ENCODE assay signal across 16 cellular contexts in the genomic region with DNA sequence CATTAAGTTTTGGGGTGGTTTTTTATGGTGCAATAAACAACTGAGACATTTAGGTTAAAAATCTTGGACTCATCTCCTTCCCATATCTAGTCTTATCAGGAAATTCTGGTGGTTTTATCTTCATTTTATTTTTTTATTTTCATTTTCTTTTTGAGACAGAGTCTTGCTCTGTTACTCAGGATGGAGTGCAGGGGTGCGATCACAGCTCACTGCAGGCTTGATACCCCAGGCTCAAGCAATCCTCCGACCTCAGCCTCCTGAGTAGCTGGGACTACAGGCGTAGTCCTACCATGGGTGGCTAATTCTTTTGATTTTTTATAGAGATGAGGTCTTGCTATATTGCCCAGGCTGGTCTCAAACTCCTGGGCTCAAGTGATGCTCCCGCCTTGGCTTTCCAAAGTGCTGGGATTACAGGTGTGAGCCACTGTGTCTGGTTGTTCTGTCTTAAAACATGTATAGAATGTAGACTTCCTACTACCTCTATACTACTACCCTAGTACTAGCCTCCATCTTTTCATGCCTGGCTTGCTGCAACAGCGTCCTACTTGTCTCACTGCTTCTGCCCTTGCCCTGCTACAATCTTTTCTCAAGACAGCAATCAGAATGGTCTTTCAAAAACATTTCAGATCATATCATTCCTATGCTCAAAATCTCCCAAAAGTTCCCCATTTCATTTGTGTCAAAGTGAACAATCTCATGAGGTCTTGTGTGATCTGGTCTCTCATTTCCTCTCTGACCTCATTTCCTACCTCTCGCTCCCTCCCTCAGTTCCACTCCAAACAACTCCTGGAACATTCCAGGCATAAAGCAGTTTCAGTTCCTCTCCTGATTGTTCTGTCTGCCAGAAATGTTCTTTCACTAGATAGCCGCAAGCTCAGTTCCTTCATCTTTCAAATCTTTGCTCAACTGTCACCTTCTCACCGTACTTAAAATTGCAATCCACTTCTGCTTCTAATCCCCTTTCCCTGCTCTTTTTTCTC. TPM values are rescaled to one million over a fixed set of nuclear protein-coding genes. Genes with fewer than 3 reads are reported as not detected.
DNase-seq lines count a peak whose midpoint lies in the region; ATAC-seq, FAIRE-seq and TF ChIP-seq lines count a peak whose summit lies in the region.
"Had no signal": no experiment of that assay in that cellular context is flagged by ENCODE, and none has a peak within 500 bp of the region (broad histone marks: within the 10 kb centered on the region; RNA-seq: fewer than 3 reads in every experiment).

No MANE protein-coding gene starts in this region.

- intact Hi-C loops in naive thymus-derived CD4-positive, alpha-beta T cell (cut with micrococcal nuclease), result no loop called here

- no peak overlapping the region for H3K18ac ChIP-seq in H1 (ENCODE audit: extremely low read depth, low read length)

- no peak overlapping the region for H4K5ac ChIP-seq in H1 (ENCODE audit: insufficient read length, low read depth, low read length)

- FAIRE-seq in GM12892 (lab: Jason Lieb, UNC) (peak; percentile 76), H1 (lab: Jason Lieb, UNC) (no peak)

- H3K27me3 ChIP-seq in H1 (replicated peaks in 1 of 4; ENCODE audit: control insufficient read depth in 3 of 4, extremely low read depth in 1 of 4, insufficient read depth in 3 of 4, low read length in 3 of 4), result no peaks in the 10 kb centered on the region; a peak in 1 of 7 replicates
- peaks cover 0 to 3% of the 10 kb centered on the region in 2 donors for H3K27me3 ChIP-seq in naive thymus-derived CD4-positive, alpha-beta T cell (ENCODE audit: control insufficient read depth in 2 of 2, insufficient read depth in 2 of 2, low read length in 2 of 2)
- H3K27me3 ChIP-seq: ascending aorta had no signal

- H2AK5ac ChIP-seq in H1 (ENCODE audit: low read depth, low read length), result no peak overlapping the region

- TF ChIP-seq CTCF in H1 (IDR thresholded peaks at IDR 0.05; ENCODE audit: control extremely low read depth in 1 of 3, insufficient read depth in 1 of 3, low read depth in 1 of 3, low read length in 3 of 3), result no peak

- POLR2A ChIA-PET in H1 (lab: Charles Lee; ENCODE audit: partially characterized antibody), result no interaction called here
- POLR2A ChIA-PET in naive thymus-derived CD4-positive, alpha-beta T cell (lab: Charles Lee), result no interaction called here

- no peak overlapping the region for H2BK15ac ChIP-seq in H1 (ENCODE audit: low read length)

- H3K9me3 ChIP-seq in H1 (ENCODE audit: insufficient read depth in 2 of 2, low read depth in 1 of 2, low read length in 1 of 2), result no peaks in the 10 kb centered on the region
- no peaks in the 10 kb centered on the region for H3K9me3 ChIP-seq in naive thymus-derived CD4-positive, alpha-beta T cell (ENCODE audit: control insufficient read depth in 2 of 3, low read length in 3 of 3)
- H3K9me3 ChIP-seq: ascending aorta had no signal

- no peaks in the 10 kb centered on the region for H3K79me2 ChIP-seq in H1 (ENCODE audit: control insufficient read depth in 1 of 2, insufficient read depth in 2 of 2, low read length in 2 of 2)

- no peak overlapping the region for H3K9ac ChIP-seq in H1 (replicated peaks in 1 of 4; ENCODE audit: extremely low read depth in 1 of 4, low read depth in 3 of 4, low read length in 3 of 4)
- H3K9ac ChIP-seq: neural progenitor cell had no signal

- no peak overlapping the region for H4K8ac ChIP-seq in H1 (ENCODE audit: extremely low read depth, insufficient read depth, low read length)

- no peak overlapping the region for H2BK5ac ChIP-seq in H1 (ENCODE audit: low read depth, low read length)

- no peak overlapping the region for H3K27ac ChIP-seq in H1 (ENCODE audit: low read depth, low read length)
- H3K27ac ChIP-seq in naive thymus-derived CD4-positive, alpha-beta T cell (ENCODE audit: low read depth, low read length), result no peak overlapping the region
- H3K27ac ChIP-seq: ascending aorta, neural progenitor cell had no signal

- no peak overlapping the region for H2BK12ac ChIP-seq in H1 (ENCODE audit: low read depth, low read length)

- no peak for DNase-seq in GM12892 (ENCODE audit: insufficient read length)
- DNase-seq in NOMO-1 (lab: John Stamatoyannopoulos, UW; ENCODE audit: unreplicated experiment in 2 of 2), result peak; percentile 66 to 89
- DNase-seq in H1 (ENCODE audit: low read depth in 1 of 2, low spot score in 2 of 2), result no peak
- DNase-seq in naive thymus-derived CD4-positive, alpha-beta T cell, result no peak
- no peak for DNase-seq in SHP77 (lab: John Stamatoyannopoulos, UW)
- no peak for DNase-seq in activated T-cell treated with anti-CD3 and anti-CD28 coated beads for 4 hours
- DNase-seq: activated CD4-positive, alpha-beta T cell treated with anti-CD3 and anti-CD28 coated beads, Interleukin-2, amount 10 ng/mL, durations not matched to agents 7 days and 5 days; effector memory CD8-positive, alpha-beta T cell; glutamatergic neuron; kidney glomerular epithelial cell had no signal

- H3K27me3 Mint-ChIP-seq in naive thymus-derived CD4-positive, alpha-beta T cell, result peaks cover 11 to 61% (median 49%) of the 10 kb centered on the region in 5 donors

- no peak overlapping the region for H3K23ac ChIP-seq in H1 (ENCODE audit: insufficient read length)

- H3K4me2 ChIP-seq in H1 (ENCODE audit: insufficient read depth in 1 of 2, low read depth in 2 of 2, low read length in 2 of 2), result no peak overlapping the region
- H3K4me2 ChIP-seq: neural progenitor cell had no signal

- TF ChIP-seq RAD21 in H1 (IDR thresholded peaks at IDR 0.05 in 1 of 2, conservative IDR thresholded peaks at IDR 0.05 in 1 of 2; ENCODE audit: low read depth in 2 of 2, low read length in 2 of 2), result no peak

- no peaks in the 10 kb centered on the region for H3K79me1 ChIP-seq in H1 (ENCODE audit: low read depth, low read length)

- TF ChIP-seq EP300 in H1 (IDR thresholded peaks at IDR 0.05; ENCODE audit: borderline replicate concordance in 1 of 2, low read depth in 2 of 2, low read length in 2 of 2), result no peak

- no peak overlapping the region for H2BK120ac ChIP-seq in H1 (replicated peaks; ENCODE audit: low read depth, low read length)

- no peak for TF ChIP-seq POLR2A in GM12892 (IDR thresholded peaks at IDR 0.05; ENCODE audit: low read depth, low read length)
- no peak for TF ChIP-seq POLR2A in H1 (IDR thresholded peaks at IDR 0.05; ENCODE audit: control extremely low read depth in 1 of 2, low read depth in 2 of 2, low read length in 2 of 2)

- no peaks in the 10 kb centered on the region for H3K9me3 Mint-ChIP-seq in naive thymus-derived CD4-positive, alpha-beta T cell
- H3K9me3 Mint-ChIP-seq: activated CD4-positive, alpha-beta T cell treated with anti-CD3 and anti-CD28 coated beads, Interleukin-2, amount 10 ng/mL, durations not matched to agents 7 days and 5 days; effector memory CD8-positive, alpha-beta T cell; neural progenitor cell; T-helper 1 cell treated with Interleukin-12 subunit alpha and Interleukin-12 subunit beta and Interleukin-4 antibody, amounts not matched to agents 30 μg/mL and 1 μg/mL, for 36 hours had no signal

- peaks cover 0 to 16% (median 5%) of the 10 kb centered on the region in 7 donors for H3K4me1 Mint-ChIP-seq in naive thymus-derived CD4-positive, alpha-beta T cell
- H3K4me1 Mint-ChIP-seq: neural progenitor cell had no signal

- CTCF ChIA-PET in H1 (lab: Charles Lee; ENCODE audit: partially characterized antibody), result interaction anchor here (0.8 to 1.0 kb wide), 2 partner anchors 12 kb away, joined by 3 to 4 read pairs; no protein-coding TSS in a partner anchor
- CTCF ChIA-PET in naive thymus-derived CD4-positive, alpha-beta T cell (lab: Charles Lee), result no interaction called here

- no peak overlapping the region for H3K14ac ChIP-seq in H1 (ENCODE audit: insufficient read length)

- H3K4ac ChIP-seq in H1 (replicated peaks; ENCODE audit: insufficient read length, low read depth, low read length), result no peak overlapping the region

- no peaks in the 10 kb centered on the region for H3K36me3 Mint-ChIP-seq in naive thymus-derived CD4-positive, alpha-beta T cell
- H3K36me3 Mint-ChIP-seq: neural progenitor cell had no signal

- no peaks in the 10 kb centered on the region for H3K4me1 ChIP-seq in H1 (replicated peaks in 1 of 4; ENCODE audit: control insufficient read depth in 3 of 4, insufficient read depth in 4 of 4, low read length in 3 of 4)
- H3K4me1 ChIP-seq in naive thymus-derived CD4-positive, alpha-beta T cell (ENCODE audit: control insufficient read depth in 2 of 2, insufficient read depth in 2 of 2, low read length in 2 of 2), result no peaks in the 10 kb centered on the region
- H3K4me1 ChIP-seq: ascending aorta had no signal

- no peaks in the 10 kb centered on the region for H4K20me1 ChIP-seq in H1 (replicated peaks in 1 of 2; ENCODE audit: control insufficient read depth in 1 of 2, insufficient read depth in 2 of 2, low read length in 2 of 2)

- WGBS in H1 (ENCODE audit: extremely low coverage in 1 of 2, insufficient coverage in 1 of 2, insufficient read length in 1 of 2, insufficient replicate concordance in 2 of 2, low coverage in 1 of 2, low lambda C conversion rate in 2 of 2, missing lambda C conversion rate in 1 of 2), 2 experiments, result 88% methylated on average over 8 of the region's 8 CpGs; no CpG with 5 or more reads in 1 of the 2 experiments

- H4K91ac ChIP-seq in H1 (replicated peaks; ENCODE audit: insufficient read length, low read length), result no peak overlapping the region

- peak; percentile 40 for ATAC-seq in naive thymus-derived CD4-positive, alpha-beta T cell
- ATAC-seq in HG02642 (IDR thresholded peaks at IDR 0.05; ENCODE audit: poor library complexity, unreplicated experiment), result no peak
- no peak for ATAC-seq in HG02885 (IDR thresholded peaks at IDR 0.05; ENCODE audit: poor library complexity, unreplicated experiment)
- ATAC-seq: effector memory CD8-positive, alpha-beta T cell had no signal

- no peak overlapping the region for H3K4me3 ChIP-seq in H1 (ENCODE audit: extremely low read depth in 1 of 4, insufficient read depth in 2 of 4, low read depth in 3 of 4, low read length in 4 of 4)
- H3K4me3 ChIP-seq in naive thymus-derived CD4-positive, alpha-beta T cell (ENCODE audit: low read length), result no peak overlapping the region
- H3K4me3 ChIP-seq: ascending aorta, neural progenitor cell, skin epidermis had no signal

- no peak overlapping the region for H3K56ac ChIP-seq in H1 (replicated peaks; ENCODE audit: insufficient read length, low read depth, low read length)

- no peaks in the 10 kb centered on the region for H3K23me2 ChIP-seq in H1 (ENCODE audit: low read depth, low read length)

- H3K4me3 Mint-ChIP-seq in naive thymus-derived CD4-positive, alpha-beta T cell, result peak overlapping the region in 1 of 10 donors; percentile 4
- H3K4me3 Mint-ChIP-seq: activated CD4-positive, alpha-beta T cell treated with anti-CD3 and anti-CD28 coated beads, Interleukin-2, amount 10 ng/mL, durations not matched to agents 7 days and 5 days; effector memory CD8-positive, alpha-beta T cell; neural progenitor cell; T-helper 1 cell treated with Interleukin-12 subunit alpha and Interleukin-12 subunit beta and Interleukin-4 antibody, amounts not matched to agents 30 μg/mL and 1 μg/mL, for 36 hours had no signal

- H2AFZ ChIP-seq in H1 (ENCODE audit: low read length), result peak overlapping the region; percentile 78; the same call in 1 of the 2 replicates
- H2AFZ ChIP-seq: neural progenitor cell had no signal

- H3K27ac Mint-ChIP-seq in naive thymus-derived CD4-positive, alpha-beta T cell, result peak overlapping the region in 1 of 9 donors; percentile 14
- H3K27ac Mint-ChIP-seq: activated CD4-positive, alpha-beta T cell treated with anti-CD3 and anti-CD28 coated beads, Interleukin-2, amount 10 ng/mL, durations not matched to agents 7 days and 5 days; neural progenitor cell; T-helper 1 cell treated with Interleukin-12 subunit alpha and Interleukin-12 subunit beta and Interleukin-4 antibody, amounts not matched to agents 30 μg/mL and 1 μg/mL, for 36 hours had no signal

- no peaks in the 10 kb centered on the region for H3K36me3 ChIP-seq in H1 (ENCODE audit: control insufficient read depth in 2 of 4, insufficient read depth in 4 of 4, low read length in 3 of 4)
- no peaks in the 10 kb centered on the region for H3K36me3 ChIP-seq in naive thymus-derived CD4-positive, alpha-beta T cell (ENCODE audit: control insufficient read depth in 2 of 3, insufficient read depth in 3 of 3, low read length in 3 of 3)
- H3K36me3 ChIP-seq: ascending aorta, neural progenitor cell had no signal

- no peak overlapping the region for H2BK20ac ChIP-seq in H1 (ENCODE audit: low read length)

RNA-seq across cellular contexts. Expression of a gene that starts 5.9 kb away (rescaled TPM):
- 1.9 TPM for polyA plus RNA-seq in GM12892 (2012; ENCODE audit: missing spikeins)
- 0.55 and 0.71 TPM in 2 replicates for total RNA-seq in H1 (2021; fragmentation: NEBNext Ultra II Directional; extraction: Animal tissue kit (Norgen Biotek cat#: 25700))
- polyA plus RNA-seq in H1 (2011; rRNA removed), result 0.28 and 0.86 TPM in 2 replicates
- 0.49 TPM for polyA plus RNA-seq in H1 (2011; cell fraction: cytosol; rRNA removed)
- 0.26 TPM for polyA plus RNA-seq in H1 (2011; cell fraction: nucleus; rRNA removed)
- 0.39 to 0.71 TPM (median 0.51 TPM) in 4 replicates for polyA plus RNA-seq in H1 (2012, experiment 1 of 2)
- polyA plus RNA-seq in H1 (2012, experiment 2 of 2), result 0.30 TPM
- 1.6 TPM for polyA plus RNA-seq in H1 (2013, experiment 1 of 2)
- polyA plus RNA-seq in H1 (2013, experiment 2 of 2), result 1.7 TPM
- polyA minus RNA-seq in H1 (2011; rRNA and poly(A)+ RNA removed), result 0.19 and 0.34 TPM in 2 replicates
- polyA minus RNA-seq in H1 (2011; cell fraction: cytosol; rRNA and poly(A)+ RNA removed), result not detected
- not detected for polyA minus RNA-seq in H1 (2011; cell fraction: nucleus; rRNA and poly(A)+ RNA removed)
- 10 to 100 TPM in 1 of 5 experiments, 1 to 10 TPM in 3, not detected in 1; 2.7 to 91.5 (median 6.4) TPM for total RNA-seq in naive thymus-derived CD4-positive, alpha-beta T cell
- polyA plus RNA-seq in naive thymus-derived CD4-positive, alpha-beta T cell, result under 1 TPM; 0.17 to 0.21 TPM
- total RNA-seq: activated CD4-positive, alpha-beta T cell treated with anti-CD3 and anti-CD28 coated beads, Interleukin-2, amount 10 ng/mL, durations not matched to agents 7 days and 5 days had no signal

RNA-seq across cellular contexts. Expression of a gene that starts 25.0 kb away (rescaled TPM):
- 0.66 TPM for polyA plus RNA-seq in GM12892 (2012; ENCODE audit: missing spikeins)
- 0.15 and 0.17 TPM in 2 replicates for total RNA-seq in H1 (2021; fragmentation: NEBNext Ultra II Directional; extraction: Animal tissue kit (Norgen Biotek cat#: 25700))
- polyA plus RNA-seq in H1 (2011; rRNA removed), result 0.05 and 0.06 TPM in 2 replicates
- polyA plus RNA-seq in H1 (2011; cell fraction: cytosol; rRNA removed), result 0.05 TPM
- not detected for polyA plus RNA-seq in H1 (2011; cell fraction: nucleus; rRNA removed)
- polyA plus RNA-seq in H1 (2012, experiment 1 of 2), result 0.11 to 0.15 TPM in 2 of 4 replicates, not detected in the others
- 0.08 TPM for polyA plus RNA-seq in H1 (2012, experiment 2 of 2)
- polyA plus RNA-seq in H1 (2013, experiment 1 of 2), result not detected
- polyA plus RNA-seq in H1 (2013, experiment 2 of 2), result not detected
- polyA minus RNA-seq in H1 (2011; rRNA and poly(A)+ RNA removed), result not detected in 2 replicates
- not detected for polyA minus RNA-seq in H1 (2011; cell fraction: cytosol; rRNA and poly(A)+ RNA removed)
- 0.30 TPM for polyA minus RNA-seq in H1 (2011; cell fraction: nucleus; rRNA and poly(A)+ RNA removed)
- 1 to 10 TPM in 1 of 5 experiments, under 1 TPM in 4; 0.32 to 3.5 (median 0.89) TPM for total RNA-seq in naive thymus-derived CD4-positive, alpha-beta T cell
- not detected for polyA plus RNA-seq in naive thymus-derived CD4-positive, alpha-beta T cell

RNA-seq across cellular contexts. Expression of a gene that starts 50.2 kb away (rescaled TPM):
- not detected for polyA plus RNA-seq in GM12892 (2012; ENCODE audit: missing spikeins)
- total RNA-seq in H1 (2021; fragmentation: NEBNext Ultra II Directional; extraction: Animal tissue kit (Norgen Biotek cat#: 25700)), result not detected in 2 replicates
- polyA plus RNA-seq in H1 (2011; rRNA removed), result not detected in 2 replicates
- not detected for polyA plus RNA-seq in H1 (2011; cell fraction: cytosol; rRNA removed)
- not detected for polyA plus RNA-seq in H1 (2011; cell fraction: nucleus; rRNA removed)
- not detected in 4 replicates for polyA plus RNA-seq in H1 (2012, experiment 1 of 2)
- polyA plus RNA-seq in H1 (2012, experiment 2 of 2), result not detected
- polyA plus RNA-seq in H1 (2013, experiment 1 of 2), result not detected
- polyA plus RNA-seq in H1 (2013, experiment 2 of 2), result not detected
- polyA minus RNA-seq in H1 (2011; rRNA and poly(A)+ RNA removed), result not detected in 2 replicates
- not detected for polyA minus RNA-seq in H1 (2011; cell fraction: cytosol; rRNA and poly(A)+ RNA removed)
- polyA minus RNA-seq in H1 (2011; cell fraction: nucleus; rRNA and poly(A)+ RNA removed), result not detected
- 100 to 1,000 TPM in 1 of 5 experiments, 10 to 100 TPM in 1, 1 to 10 TPM in 2, not detected in 1; 1.5 to 190 (median 9.3) TPM for total RNA-seq in naive thymus-derived CD4-positive, alpha-beta T cell
- under 1 TPM; 0.58 to 0.83 TPM for polyA plus RNA-seq in naive thymus-derived CD4-positive, alpha-beta T cell
- total RNA-seq: activated CD4-positive, alpha-beta T cell treated with anti-CD3 and anti-CD28 coated beads, Interleukin-2, amount 10 ng/mL, durations not matched to agents 7 days and 5 days had no signal

Comparison
In these comparisons a context has a peak if more than half of its experiments do, and no peak if none do; other contexts are left out.
1. DNase-seq: peak in NOMO-1 (2 of 2); none in GM12892 (single experiment), H1 (0 of 2), naive thymus-derived CD4-positive, alpha-beta T cell (0 of 9), SHP77 (0 of 2) and activated T-cell treated with anti-CD3 and anti-CD28 coated beads for 4 hours (single experiment).